In the genomic region with DNA sequence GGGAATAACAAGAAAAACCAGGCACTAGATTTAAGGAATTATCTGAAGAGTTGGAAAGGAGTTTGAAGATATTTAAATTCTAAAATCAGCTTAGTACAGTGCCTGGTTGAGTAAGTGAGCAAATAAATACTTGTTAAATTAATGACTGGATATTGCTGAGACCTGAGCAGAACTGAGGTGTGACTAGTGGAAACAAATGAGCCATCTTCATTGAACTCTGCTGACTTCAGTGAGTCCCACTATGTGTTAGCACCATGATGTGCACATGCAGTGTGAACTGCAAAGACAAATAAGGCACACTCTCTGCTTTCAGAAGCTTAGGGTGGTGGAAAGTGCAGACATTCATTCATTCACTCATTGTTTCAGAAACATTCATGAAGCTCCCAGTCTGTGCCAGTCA, we compare ENCODE assay signal across 10 cellular contexts. TPM values are rescaled to one million over a fixed set of nuclear protein-coding genes. Genes with fewer than 3 reads are reported as not detected.
DNase-seq lines count a peak whose midpoint lies in the region; ATAC-seq, FAIRE-seq and TF ChIP-seq lines count a peak whose summit lies in the region.
"Had no signal": no experiment of that assay in that cellular context is flagged by ENCODE, and none has a peak within 500 bp of the region (broad histone marks: within the 10 kb centered on the region; RNA-seq: fewer than 3 reads in every experiment).

No MANE protein-coding gene starts in this region.

- H3K4me3 ChIP-seq in keratinocyte (ENCODE audit: control insufficient read depth in 2 of 3, extremely low read depth in 1 of 3, insufficient read depth in 2 of 3, low read depth in 1 of 3, low read length in 3 of 3) (no peak overlapping the region), thyroid gland (replicated peaks in 1 of 3) (no peak overlapping the region), kidney (ENCODE audit: low read length in 2 of 2) (no peak overlapping the region)

- H3K9me3 ChIP-seq in keratinocyte (ENCODE audit: control insufficient read depth, low read depth, low read length) (no peaks in the 10 kb centered on the region), thyroid gland (no peaks in the 10 kb centered on the region), kidney (ENCODE audit: control insufficient read depth in 1 of 2, low read length in 2 of 2) (no peaks in the 10 kb centered on the region)

- CTCF ChIA-PET in activated CD8-positive, alpha-beta memory T cell treated with anti-CD3 and anti-CD28 coated beads, Interleukin-2, amount 10 ng/mL, durations not matched to agents 7 days and 5 days (lab: Charles Lee), result interaction anchor here (1.0 to 2.6 kb wide), 5 partner anchors 9 to 369 kb away, joined by 3 to 12 read pairs (median 8); a partner anchor contains a TSS

- intact Hi-C loops in thyroid gland (cut with DNase I), result no loop called here
- intact Hi-C loops in kidney (cut with DNase I), result no loop called here

- no peaks in the 10 kb centered on the region for H3K79me2 ChIP-seq in keratinocyte (ENCODE audit: control insufficient read depth, insufficient read depth, low read length)

- H3K27me3 ChIP-seq in keratinocyte (ENCODE audit: control insufficient read depth, extremely low read depth, insufficient read depth, low read length) (no peaks in the 10 kb centered on the region), thyroid gland (no peaks in the 10 kb centered on the region)

- H3K27me3 Mint-ChIP-seq in activated CD8-positive, alpha-beta memory T cell treated with anti-CD3 and anti-CD28 coated beads, Interleukin-2, amount 10 ng/mL, durations not matched to agents 7 days and 5 days, result no peaks in the 10 kb centered on the region

- TF ChIP-seq POLR2A in thyroid gland (IDR thresholded peaks at IDR 0.05), result no peak

- no peak overlapping the region for H3K27ac ChIP-seq in keratinocyte (ENCODE audit: control insufficient read depth, insufficient read depth, low read length)
- H3K27ac ChIP-seq in thyroid gland, result peak overlapping the region; percentile 62 to 90 (median 83)
- H3K27ac ChIP-seq in kidney (ENCODE audit: low read depth in 2 of 2, low read length in 2 of 2), result no peak overlapping the region

- H3K27ac Mint-ChIP-seq in activated CD8-positive, alpha-beta memory T cell treated with anti-CD3 and anti-CD28 coated beads, Interleukin-2, amount 10 ng/mL, durations not matched to agents 7 days and 5 days, result peak overlapping the region; percentile 82

- DNase-seq in activated CD8-positive, alpha-beta memory T cell treated with anti-CD3 and anti-CD28 coated beads, Interleukin-2, amount 10 ng/mL, durations not matched to agents 7 days and 5 days, result no peak
- no peak for DNase-seq in activated CD8-positive, alpha-beta memory T cell treated with anti-CD3 and anti-CD28 coated beads, Interleukin-2, amount 50 U/mL, for 4 hours
- no peak for DNase-seq in keratinocyte (ENCODE audit: low read depth, low spot score)
- no peak for DNase-seq in thyroid gland
- no peak for DNase-seq in A172 (ENCODE audit: low spot score)
- no peak for DNase-seq in NK-92 treated with Interleukin-12 subunit alpha and Interleukin-12 subunit beta, amount 100 ng/mL, for 24 hours (lab: John Stamatoyannopoulos, UW)
- no peak for DNase-seq in kidney

- no peaks in the 10 kb centered on the region for H3K36me3 ChIP-seq in keratinocyte (ENCODE audit: control insufficient read depth in 2 of 2, extremely low read depth in 1 of 2, insufficient read depth in 2 of 2, low read length in 2 of 2)
- no peaks in the 10 kb centered on the region for H3K36me3 ChIP-seq in thyroid gland
- H3K36me3 ChIP-seq in kidney (ENCODE audit: control insufficient read depth in 1 of 2, insufficient read depth in 2 of 2, low read length in 2 of 2), result no peaks in the 10 kb centered on the region

- H3K4me1 ChIP-seq in keratinocyte (ENCODE audit: control insufficient read depth, extremely low read depth, insufficient read depth, low read length) (peaks cover 16% of the 10 kb centered on the region), thyroid gland (peaks cover 16 to 23% of the 10 kb centered on the region in 2 donors), kidney (ENCODE audit: control insufficient read depth in 1 of 2, insufficient read depth in 1 of 2, low read depth in 1 of 2, low read length in 2 of 2) (peaks cover 4 to 9% of the 10 kb centered on the region in 2 donors)

- no peak for TF ChIP-seq CTCF in keratinocyte (optimal IDR thresholded peaks at IDR 0.05 in 1 of 3, IDR thresholded peaks at IDR 0.05 in 1 of 3, conservative IDR thresholded peaks at IDR 0.05 in 1 of 3; ENCODE audit: extremely low read depth in 1 of 3, insufficient read depth in 2 of 3, low read length in 3 of 3)
- no peak for TF ChIP-seq CTCF in thyroid gland (IDR thresholded peaks at IDR 0.05)
- TF ChIP-seq CTCF in kidney (IDR thresholded peaks at IDR 0.05; ENCODE audit: borderline replicate concordance, extremely low read depth, insufficient read depth), result no peak

- peak; percentile 42 for ATAC-seq in activated CD8-positive, alpha-beta memory T cell treated with anti-CD3 and anti-CD28 coated beads, Interleukin-2, amount 10 ng/mL, durations not matched to agents 7 days and 5 days
- peak; percentile 18 for ATAC-seq in SK-N-SH treated with all-trans-retinoic acid at 6 μM for 48 hours

- no peaks in the 10 kb centered on the region for H3K36me3 Mint-ChIP-seq in activated CD8-positive, alpha-beta memory T cell treated with anti-CD3 and anti-CD28 coated beads, Interleukin-2, amount 10 ng/mL, durations not matched to agents 7 days and 5 days

- H3K4me3 Mint-ChIP-seq in activated CD8-positive, alpha-beta memory T cell treated with anti-CD3 and anti-CD28 coated beads, Interleukin-2, amount 10 ng/mL, durations not matched to agents 7 days and 5 days, result no peak overlapping the region

- no peak overlapping the region for H3K9ac ChIP-seq in keratinocyte (ENCODE audit: control insufficient read depth, extremely low read depth, insufficient read depth, low read length)
- H3K9ac ChIP-seq in kidney (ENCODE audit: low read length in 2 of 2), result no peak overlapping the region

- FAIRE-seq in keratinocyte (lab: Jason Lieb, UNC) (peak; percentile 32), kidney (lab: Jason Lieb, UNC) (no peak)
- FAIRE-seq: G401.6 had no signal

- no peak overlapping the region for H2AFZ ChIP-seq in keratinocyte (ENCODE audit: control insufficient read depth, low read length)

- no peak overlapping the region for H3K4me2 ChIP-seq in keratinocyte (ENCODE audit: control insufficient read depth, extremely low read depth, insufficient read depth, low read depth, low read length)

- H3K4me1 Mint-ChIP-seq in activated CD8-positive, alpha-beta memory T cell treated with anti-CD3 and anti-CD28 coated beads, Interleukin-2, amount 10 ng/mL, durations not matched to agents 7 days and 5 days, result peaks cover 36% of the 10 kb centered on the region

- dilution Hi-C loops in keratinocyte (cut with MboI; ENCODE audit: extremely low pct_ligation_motif_present, low sequenced_read_pairs), result no loop called here

- H3K9me3 Mint-ChIP-seq in activated CD8-positive, alpha-beta memory T cell treated with anti-CD3 and anti-CD28 coated beads, Interleukin-2, amount 10 ng/mL, durations not matched to agents 7 days and 5 days (ENCODE audit: low read depth), result no peaks in the 10 kb centered on the region
- H3K9me3 Mint-ChIP-seq: activated T-helper 2 cell treated with anti-CD3 and anti-CD28 coated beads, Interferon-gamma antibody, Interleukin-2, Interleukin-4, amounts not matched to agents 10 μg/mL and 5 μg/mL and 100 μg/mL, durations not matched to agents 14 hours and 24 hours and 36 hours had no signal

- no peaks in the 10 kb centered on the region for H4K20me1 ChIP-seq in keratinocyte (ENCODE audit: control insufficient read depth, extremely low read depth, insufficient read depth, low read length)

- H3K9me1 ChIP-seq in keratinocyte (ENCODE audit: control insufficient read depth, extremely low read depth, insufficient read depth, low read length), result no peaks in the 10 kb centered on the region

TF ChIP-seq in SK-N-SH treated with all-trans-retinoic acid at 6 μM for 48 hours, 23 proteins besides CTCF, POLR2A, EP300 and RAD21:
- TF ChIP-seq ZNF70 (CRISPR knock-in tag; IDR thresholded peaks at IDR 0.05) (no peak), TCF4 (CRISPR knock-in tag; IDR thresholded peaks at IDR 0.05; ENCODE audit: borderline replicate concordance) (no peak), ISL1 (CRISPR knock-in tag; IDR thresholded peaks at IDR 0.05) (no peak), RARB (CRISPR knock-in tag; IDR thresholded peaks at IDR 0.05) (no peak), OSR1 (CRISPR knock-in tag; IDR thresholded peaks at IDR 0.05) (no peak)

RNA-seq across cellular contexts. Expression of a gene that starts 48.7 kb away (rescaled TPM):
- 10 to 100 TPM in 1 of 2 experiments, 1 to 10 TPM in 1; 4.5 to 11.9 TPM for total RNA-seq in activated CD8-positive, alpha-beta memory T cell treated with anti-CD3 and anti-CD28 coated beads, Interleukin-2, amount 10 ng/mL, durations not matched to agents 7 days and 5 days
- 0.21 to 0.36 TPM (median 0.24 TPM) in 3 replicates for polyA plus RNA-seq in keratinocyte
- 0.04 TPM for polyA plus RNA-seq in keratinocyte (2011; ENCODE audit: low read depth)
- polyA plus RNA-seq in keratinocyte (2011; cell fraction: cytosol; rRNA removed), result 0.14 and 0.19 TPM in 2 replicates
- 0.25 and 0.29 TPM in 2 replicates for polyA plus RNA-seq in keratinocyte (2011; cell fraction: nucleus; rRNA removed)
- polyA plus RNA-seq in keratinocyte (2012; ENCODE audit: low replicate concordance), result 0.07 and 0.24 TPM in 2 replicates
- 0.16 to 0.86 TPM (median 0.20 TPM) in 3 replicates for polyA minus RNA-seq in keratinocyte
- polyA minus RNA-seq in keratinocyte (2011; cell fraction: cytosol; rRNA and poly(A)+ RNA removed), result not detected
- 0.11 and 0.31 TPM in 2 replicates for polyA minus RNA-seq in keratinocyte (2011; cell fraction: nucleus; rRNA and poly(A)+ RNA removed)
- total RNA-seq in thyroid gland, result 10 to 100 TPM in 2 of 4 donors, 1 to 10 TPM in 2; 4.7 to 24.0 (median 12.3) TPM
- 1.7 and 3.2 TPM in 2 replicates for total RNA-seq in A172 (2014; rRNA removed; shearing (Covaris generic))
- total RNA-seq in kidney, result 1.3 TPM
- polyA plus RNA-seq in kidney (ENCODE audit: insufficient read depth, low read depth, low replicate concordance), result 0.28 TPM

RNA-seq across cellular contexts. Expression of a gene that starts 51.1 kb away (rescaled TPM):
- 100 to 1,000 TPM; 148 to 194 TPM for total RNA-seq in activated CD8-positive, alpha-beta memory T cell treated with anti-CD3 and anti-CD28 coated beads, Interleukin-2, amount 10 ng/mL, durations not matched to agents 7 days and 5 days
- 198 to 233 TPM (median 203 TPM) in 3 replicates for polyA plus RNA-seq in keratinocyte
- 559 TPM for polyA plus RNA-seq in keratinocyte (2011; ENCODE audit: low read depth)
- 196 and 203 TPM in 2 replicates for polyA plus RNA-seq in keratinocyte (2011; cell fraction: cytosol; rRNA removed)
- 259 and 264 TPM in 2 replicates for polyA plus RNA-seq in keratinocyte (2011; cell fraction: nucleus; rRNA removed)
- 217 and 364 TPM in 2 replicates for polyA plus RNA-seq in keratinocyte (2012; ENCODE audit: low replicate concordance)
- polyA minus RNA-seq in keratinocyte, result 128 to 153 TPM (median 149 TPM) in 3 replicates
- 81.1 TPM for polyA minus RNA-seq in keratinocyte (2011; cell fraction: cytosol; rRNA and poly(A)+ RNA removed)
- 63.2 and 101 TPM in 2 replicates for polyA minus RNA-seq in keratinocyte (2011; cell fraction: nucleus; rRNA and poly(A)+ RNA removed)
- total RNA-seq in thyroid gland, result 100 to 1,000 TPM; 164 to 264 (median 200) TPM
- 224 and 232 TPM in 2 replicates for total RNA-seq in A172 (2014; rRNA removed; shearing (Covaris generic))
- total RNA-seq in kidney, result 181 TPM
- 114 TPM for polyA plus RNA-seq in kidney (ENCODE audit: insufficient read depth, low read depth, low replicate concordance)

Comparison
In these comparisons a context has a peak if more than half of its experiments do, and no peak if none do; other contexts are left out.
1. H3K27ac ChIP-seq: peak in thyroid gland (3 of 3); none in keratinocyte (single experiment) and kidney (0 of 2).